In genomic region chr7:4166807-4167206, GRCh38 we compare ENCODE assay signal across 17 cellular contexts.
DNase-seq lines count a peak whose midpoint lies in the region; ATAC-seq and TF ChIP-seq lines count a peak whose summit lies in the region.
"Had no signal": no experiment of that assay in that cellular context is flagged by ENCODE, and none has a peak within 500 bp of the region (broad histone marks: within the 10 kb centered on the region; RNA-seq: fewer than 3 reads in every experiment).

No MANE protein-coding gene starts in this region.

- H3K9me3 Mint-ChIP-seq in CD4-positive, alpha-beta T cell, result no peaks in the 10 kb centered on the region

- CTCF ChIA-PET in CD4-positive, alpha-beta T cell (lab: Charles Lee), result no interaction called here

- H3K27me3 Mint-ChIP-seq in CD4-positive, alpha-beta T cell, result no peaks in the 10 kb centered on the region
- H3K27me3 Mint-ChIP-seq: CD4-positive, alpha-beta memory T cell had no signal

- TF ChIP-seq CTCF in CD4-positive, alpha-beta T cell (IDR thresholded peaks at IDR 0.05), result no peak

- DNase-seq in Right ventricle myocardium inferior (ENCODE audit: missing footprints), result peak; percentile 46
- DNase-seq in cardiac septum (ENCODE audit: low spot score), result no peak
- peak; percentile 11 for DNase-seq in NCI-H526 treated with DMSO at 0.1 percent for 48 hours (lab: John Stamatoyannopoulos, UW)
- peak; percentile 36 for DNase-seq in left kidney (ENCODE audit: low read depth, low spot score)
- DNase-seq in NCI-H187 treated with DMSO at 0.1 percent for 48 hours (lab: John Stamatoyannopoulos, UW), result no peak
- no peak for DNase-seq in CD4-positive, alpha-beta T cell
- DNase-seq: AML-193; CD4-positive, alpha-beta memory T cell; DMS153; DMS79; GF-D8; GOT3; HCEC 1CT had no signal

- H3K4me1 Mint-ChIP-seq in CD4-positive, alpha-beta T cell (ENCODE audit: low read depth), result no peaks in the 10 kb centered on the region
- H3K4me1 Mint-ChIP-seq: CD4-positive, alpha-beta memory T cell had no signal

- ATAC-seq in Right ventricle myocardium inferior, result no peak
- no peak for ATAC-seq in GM19324 (IDR thresholded peaks at IDR 0.05; ENCODE audit: low FRiP score, unreplicated experiment)
- ATAC-seq in CD4-positive, alpha-beta T cell (ENCODE audit: poor library complexity), result no peak
- ATAC-seq: A549 had no signal

- no peak overlapping the region for H3K27ac Mint-ChIP-seq in CD4-positive, alpha-beta T cell
- H3K27ac Mint-ChIP-seq: CD4-positive, alpha-beta memory T cell had no signal

- no peak overlapping the region for H3K27ac ChIP-seq in CD4-positive, alpha-beta T cell (ENCODE audit: low read depth, low read length)
- H3K27ac ChIP-seq: 22Rv1, A549, C4-2B had no signal

- POLR2A ChIA-PET in CD4-positive, alpha-beta T cell (lab: Charles Lee), result no interaction called here

- H3K36me3 Mint-ChIP-seq in CD4-positive, alpha-beta T cell (ENCODE audit: low read depth), result no peaks in the 10 kb centered on the region
- H3K36me3 Mint-ChIP-seq: CD4-positive, alpha-beta memory T cell had no signal

- no peaks in the 10 kb centered on the region for H3K9me3 ChIP-seq in CD4-positive, alpha-beta T cell (ENCODE audit: control insufficient read depth, low read length)
- H3K9me3 ChIP-seq: A549 had no signal

- H3K27me3 ChIP-seq in CD4-positive, alpha-beta T cell (ENCODE audit: control insufficient read depth, insufficient read depth, low read length), result no peaks in the 10 kb centered on the region

- intact Hi-C loops in Right ventricle myocardium inferior (cut with DNase I) (no loop called here), cardiac septum (cut with DNase I) (no loop called here)
- intact Hi-C loops in CD4-positive, alpha-beta T cell (cut with DNase I, micrococcal nuclease), result no loop called here

- H3K4me3 Mint-ChIP-seq in CD4-positive, alpha-beta T cell, result no peak overlapping the region
- H3K4me3 Mint-ChIP-seq: CD4-positive, alpha-beta memory T cell had no signal

Comparison
In these comparisons a context has a peak if more than half of its experiments do, and no peak if none do; other contexts are left out.
1. DNase-seq: peak in Right ventricle myocardium inferior (single experiment), NCI-H526 treated with DMSO at 0.1 percent for 48 hours (single experiment) and left kidney (single experiment); none in cardiac septum (single experiment), NCI-H187 treated with DMSO at 0.1 percent for 48 hours (single experiment) and CD4-positive, alpha-beta T cell (0 of 10).